In genomic region chr10:4590807-4591206, GRCh38 we compare ENCODE assay signal across 28 cellular contexts.
"Had no signal": no experiment of that assay in that cellular context is flagged by ENCODE, and none has a peak within 500 bp of the region (broad histone marks: within the 10 kb centered on the region; RNA-seq: fewer than 3 reads in every experiment).

No MANE protein-coding gene starts in this region.

- H3K4me1 Mint-ChIP-seq: immature natural killer cell; naive thymus-derived CD4-positive, alpha-beta T cell; stimulated activated naive CD8-positive, alpha-beta T cell treated with anti-CD3 and anti-CD28 coated beads, Interleukin-15, amount 100 ng/mL, for 72 hours had no signal

- H3K27ac Mint-ChIP-seq: dendritic cell treated with granulocyte-macrophage colony-stimulating factor and Interleukin-4, amounts not matched to agents 40 ng/mL and 50 ng/mL, for 4 days; immature natural killer cell; naive thymus-derived CD4-positive, alpha-beta T cell; nephron; neural progenitor cell; stimulated activated naive CD8-positive, alpha-beta T cell treated with anti-CD3 and anti-CD28 coated beads, Interleukin-15, amount 100 ng/mL, for 72 hours had no signal

- DNase-seq: colonic mucosa; effector memory CD4-positive, alpha-beta T cell; hypothalamus; immature natural killer cell; kidney; left cardiac atrium; left lung; mesendoderm; midbrain; naive thymus-derived CD4-positive, alpha-beta T cell; stimulated activated CD4-positive, alpha-beta T cell treated with anti-CD3 and anti-CD28 coated beads, Interleukin-12 subunit alpha, Interleukin-12 subunit beta, amount 100 ng/mL, for 4 hours; stimulated activated CD4-positive, alpha-beta T cell treated with anti-CD3 and anti-CD28 coated beads, Interleukin-1b, Interleukin-23, amount 100 ng/mL, for 48 hours; stimulated activated CD4-positive, alpha-beta T cell treated with anti-CD3 and anti-CD28 coated beads, Interleukin-4, amount 100 ng/mL, for 1 hour; stimulated activated CD8-positive, alpha-beta memory T cell treated with anti-CD3 and anti-CD28 coated beads, Interleukin-4, amount 100 ng/mL, for 48 hours; stimulated activated naive CD4-positive, alpha-beta T cell; stimulated activated naive CD8-positive, alpha-beta T cell treated with anti-CD3 and anti-CD28 coated beads, Interleukin-15, amount 100 ng/mL, for 72 hours; transverse colon; upper lobe of right lung; uterus had no signal

- H3K4me3 Mint-ChIP-seq: dendritic cell treated with granulocyte-macrophage colony-stimulating factor and Interleukin-4, amounts not matched to agents 40 ng/mL and 50 ng/mL, for 4 days; immature natural killer cell; naive thymus-derived CD4-positive, alpha-beta T cell; nephron; neural progenitor cell; stimulated activated naive CD8-positive, alpha-beta T cell treated with anti-CD3 and anti-CD28 coated beads, Interleukin-15, amount 100 ng/mL, for 72 hours had no signal

- ATAC-seq: left cardiac atrium; left lung; naive thymus-derived CD4-positive, alpha-beta T cell; sciatic nerve; stimulated activated naive CD8-positive, alpha-beta T cell treated with anti-CD3 and anti-CD28 coated beads, Interleukin-15, amount 100 ng/mL, for 72 hours; upper lobe of right lung had no signal

- H3K27me3 Mint-ChIP-seq: dendritic cell treated with granulocyte-macrophage colony-stimulating factor and Interleukin-4, amounts not matched to agents 40 ng/mL and 50 ng/mL, for 4 days had no signal

- H3K4me3 ChIP-seq: colonic mucosa, esophagus muscularis mucosa, left lung, neural progenitor cell, prostate gland, right atrium auricular region, smooth muscle cell, suprapubic skin, transverse colon, upper lobe of right lung, uterus had no signal

- H3K9me3 ChIP-seq: colonic mucosa, left lung, prostate gland, right atrium auricular region, suprapubic skin, transverse colon, upper lobe of right lung, uterus had no signal

- H3K36me3 Mint-ChIP-seq: immature natural killer cell; naive thymus-derived CD4-positive, alpha-beta T cell; neural progenitor cell had no signal
